ENCODE assay signal across 11 cellular contexts in genomic region chrX:54090880-54091279, GRCh38.
"Had no signal": no experiment of that assay in that cellular context is flagged by ENCODE, and none has a peak within 500 bp of the region (broad histone marks: within the 10 kb centered on the region; RNA-seq: fewer than 3 reads in every experiment).

No MANE protein-coding gene starts in this region.

- FAIRE-seq: H1, H54 had no signal

- H3K4me1 Mint-ChIP-seq: GM23338 had no signal

- H3K27ac ChIP-seq: GM23248 had no signal

- H3K9me3 Mint-ChIP-seq: GM23338, HFFc6 had no signal

- H3K4me3 ChIP-seq: GM23248, GM23338, HAP-1 had no signal

- H3K9me3 ChIP-seq: HAP-1 had no signal

- H3K9ac ChIP-seq: GM23248 had no signal

- ATAC-seq: GM23338, HCT116 had no signal

- H3K4me1 ChIP-seq: HAP-1 had no signal

- H3K27ac Mint-ChIP-seq: GM23338, H9, HFFc6 had no signal

- DNase-seq: GM23248, GOT3, H7, H9, HCEC 1CT, HFFc6 had no signal

- H3K4me3 Mint-ChIP-seq: GM23338, H9, HFFc6 had no signal

- H2AFZ ChIP-seq: GM23248, GM23338 had no signal

- H3K4me2 ChIP-seq: GM23338 had no signal
